Comparison of ENCODE assay signal across 8 cellular contexts in the genomic region with DNA sequence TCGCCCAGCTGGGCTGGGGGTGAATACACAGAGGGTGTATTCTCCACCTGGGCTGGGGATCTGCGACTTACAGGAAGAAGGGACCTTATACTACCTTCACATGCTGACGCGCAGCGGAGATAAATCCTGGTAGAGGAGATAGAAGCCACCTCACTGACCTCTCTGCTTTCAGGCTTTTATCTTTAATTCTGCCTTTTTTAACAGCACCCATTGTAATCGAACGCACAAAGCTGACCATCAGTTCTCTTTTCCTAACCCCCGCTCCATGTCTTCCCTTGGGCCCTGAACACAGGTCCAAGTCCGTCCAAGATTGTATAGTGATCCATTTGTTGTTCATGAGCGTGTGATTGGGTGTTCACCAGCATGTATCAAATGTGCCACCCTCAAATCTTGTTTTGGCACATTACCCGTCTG. TPM values are rescaled to one million over a fixed set of nuclear protein-coding genes. Genes with fewer than 3 reads are reported as not detected.
DNase-seq lines count a peak whose midpoint lies in the region; ATAC-seq and TF ChIP-seq lines count a peak whose summit lies in the region.

No MANE protein-coding gene starts in this region.

- H3K27me3 ChIP-seq in fibroblast of lung (ENCODE audit: control insufficient read depth, insufficient read depth, low read length): no peaks in the 10 kb centered on the region

- peaks cover 5% of the 10 kb centered on the region for H3K36me3 ChIP-seq in fibroblast of lung (ENCODE audit: control insufficient read depth, insufficient read depth, low read length)

- no peaks in the 10 kb centered on the region for H3K9me3 Mint-ChIP-seq in T-cell

- H3K79me2 ChIP-seq in fibroblast of lung (ENCODE audit: control insufficient read depth, insufficient read depth, low read length): peaks cover 39% of the 10 kb centered on the region

- H3K4me1 ChIP-seq in fibroblast of lung (ENCODE audit: control insufficient read depth, extremely low read depth, insufficient read depth, low read length): peaks cover 18% of the 10 kb centered on the region

- CTCF ChIA-PET in T-cell (lab: Charles Lee): no interaction called here

- peak overlapping the region; percentile 40 for H3K9ac ChIP-seq in fibroblast of lung (ENCODE audit: insufficient read depth, low read length)

- POLR2A ChIA-PET in T-cell (lab: Charles Lee): no interaction called here

- peak overlapping the region; percentile 69 for H3K4me2 ChIP-seq in fibroblast of lung (ENCODE audit: extremely low read depth, insufficient read depth, low read length)

- peaks cover 10% of the 10 kb centered on the region for H3K36me3 Mint-ChIP-seq in T-cell

- H3K9me3 ChIP-seq in fibroblast of lung (ENCODE audit: control insufficient read depth, insufficient read depth, low read depth, low read length): no peaks in the 10 kb centered on the region

- H3K4me3 ChIP-seq in GM08714 (ENCODE audit: low read length) (peak overlapping the region; percentile 58; the same call in 1 of the 2 replicates), fibroblast of lung (replicated peaks in 1 of 4; ENCODE audit: control extremely low read depth in 1 of 4, insufficient read depth in 1 of 4, low read depth in 3 of 4, low read length in 4 of 4) (peak overlapping the region in 3 of 4 experiments; percentile 36 to 45 (median 44)), retinal pigment epithelial cell (ENCODE audit: low read length) (peak overlapping the region; percentile 2)

- TF ChIP-seq CTCF in fibroblast of lung (conservative IDR thresholded peaks at IDR 0.05 in 1 of 2, IDR thresholded peaks at IDR 0.05 in 1 of 2; ENCODE audit: low read depth in 1 of 2, low read length in 2 of 2): no peak
- TF ChIP-seq CTCF in retinal pigment epithelial cell (conservative IDR thresholded peaks at IDR 0.05; ENCODE audit: low read depth, low read length): no peak

- H3K27ac Mint-ChIP-seq in T-cell: peak overlapping the region; percentile 82 to 86

- peaks cover 44 to 49% (median 47%) of the 10 kb centered on the region in 3 donors for H3K4me1 Mint-ChIP-seq in T-cell

- H3K27ac ChIP-seq in fibroblast of lung (ENCODE audit: insufficient read depth, low read length): peak overlapping the region; percentile 82

- H3K27me3 Mint-ChIP-seq in T-cell: no peaks in the 10 kb centered on the region

- DNase-seq in T-cell (no peak), fibroblast of lung (ENCODE audit: low read depth in 2 of 2) (no peak), retinal pigment epithelial cell (ENCODE audit: low read depth) (no peak), AG20443 (ENCODE audit: low spot score) (no peak)
- DNase-seq in stimulated activated CD4-positive, alpha-beta T cell treated with anti-CD3 and anti-CD28 coated beads, Interleukin-2, amount 100 ng/mL, for 24 hours: no peak

- peak overlapping the region; percentile 84 for H2AFZ ChIP-seq in fibroblast of lung (ENCODE audit: low read length)

- no peak for ATAC-seq in T-cell (replicated peaks in 1 of 4)
- no peak for ATAC-seq in HG03108 (IDR thresholded peaks at IDR 0.05; ENCODE audit: unreplicated experiment)
- no peak for ATAC-seq in GM18517 (IDR thresholded peaks at IDR 0.05; ENCODE audit: unreplicated experiment)

- H4K20me1 ChIP-seq in fibroblast of lung (ENCODE audit: control insufficient read depth, extremely low read depth, insufficient read depth, low read length): no peaks in the 10 kb centered on the region

- peak overlapping the region; percentile 77 to 92 (median 89) for H3K4me3 Mint-ChIP-seq in T-cell

RNA-seq across cellular contexts. Expression of gene LAMTOR1, which starts 0.7 kb away (rescaled TPM):
- total RNA-seq in T-cell (10 to 100 TPM; 45.7 to 69.3 (median 62.5) TPM), fibroblast of lung (80.9 and 90.3 TPM in 2 replicates)
- 137 and 183 TPM in 2 replicates for polyA plus RNA-seq in fibroblast of lung
- polyA plus RNA-seq in fibroblast of lung (2012): 152 and 213 TPM in 2 replicates
- polyA minus RNA-seq in fibroblast of lung (ENCODE audit: low replicate concordance): 208 and 507 TPM in 2 replicates

RNA-seq across cellular contexts. Expression of gene TOMT, which starts 2.0 kb away (rescaled TPM):
- total RNA-seq in T-cell: under 1 TPM in 1 of 5 donors, not detected in 4; 0.28 TPM
- total RNA-seq in fibroblast of lung: not detected in 2 replicates
- not detected in 2 replicates for polyA plus RNA-seq in fibroblast of lung
- not detected in 2 replicates for polyA plus RNA-seq in fibroblast of lung (2012)
- not detected in 2 replicates for polyA minus RNA-seq in fibroblast of lung (ENCODE audit: low replicate concordance)

RNA-seq across cellular contexts. Expression of gene ANAPC15, which starts 8.7 kb away (rescaled TPM):
- total RNA-seq in T-cell: 10 to 100 TPM; 44.8 to 51.0 (median 47.7) TPM
- total RNA-seq in fibroblast of lung: 20.8 and 24.8 TPM in 2 replicates
- 97.2 and 174 TPM in 2 replicates for polyA plus RNA-seq in fibroblast of lung
- 67.6 and 112 TPM in 2 replicates for polyA plus RNA-seq in fibroblast of lung (2012)
- 10.2 and 60.4 TPM in 2 replicates for polyA minus RNA-seq in fibroblast of lung (ENCODE audit: low replicate concordance)

RNA-seq across cellular contexts. Expression of gene LRRC51, which starts 23.1 kb away (rescaled TPM):
- total RNA-seq in T-cell (1 to 10 TPM; 2.5 to 5.1 (median 3.7) TPM), fibroblast of lung (5.0 and 5.4 TPM in 2 replicates)
- polyA plus RNA-seq in fibroblast of lung: 6.9 and 8.9 TPM in 2 replicates
- 9.0 and 9.9 TPM in 2 replicates for polyA plus RNA-seq in fibroblast of lung (2012)
- polyA minus RNA-seq in fibroblast of lung (ENCODE audit: low replicate concordance): 6.2 and 10.5 TPM in 2 replicates

RNA-seq across cellular contexts. Expression of gene NUMA1, which starts 23.4 kb away (rescaled TPM):
- total RNA-seq in T-cell: 100 to 1,000 TPM; 237 to 386 (median 343) TPM
- 190 and 247 TPM in 2 replicates for total RNA-seq in fibroblast of lung
- polyA plus RNA-seq in fibroblast of lung: 59.0 and 61.6 TPM in 2 replicates
- polyA plus RNA-seq in fibroblast of lung (2012): 81.1 and 84.5 TPM in 2 replicates
- polyA minus RNA-seq in fibroblast of lung (ENCODE audit: low replicate concordance): 259 and 321 TPM in 2 replicates

Comparison
In these comparisons a context has a peak if more than half of its experiments do, and no peak if none do; other contexts are left out.
1. H3K4me3 ChIP-seq: peak in every context shown above with its lines; median percentile 58 in GM08714; 44 in fibroblast of lung; 2 in retinal pigment epithelial cell.